Comparison of ENCODE assay signal across 24 cellular contexts in genomic region chr5:96579711-96580110, GRCh38.
"Had no signal": no experiment of that assay in that cellular context is flagged by ENCODE, and none has a peak within 500 bp of the region (broad histone marks: within the 10 kb centered on the region; RNA-seq: fewer than 3 reads in every experiment).

No MANE protein-coding gene starts in this region.

- H3K4me3 ChIP-seq: left lung, lower lobe of right lung, ovary, spleen, suprapubic skin, thoracic aorta, tibial artery, upper lobe of right lung, vagina had no signal

- H3K27me3 ChIP-seq: left lung, ovary, tibial artery, upper lobe of right lung, vagina had no signal

- ATAC-seq: left colon; left lung; lower lobe of right lung; naive thymus-derived CD4-positive, alpha-beta T cell; natural killer cell treated with Interleukin-12 subunit alpha and Interleukin-12 subunit beta and Interleukin-15 and Interleukin-18, amount 100 ng/mL, for 72 hours; right cardiac atrium; sciatic nerve; stimulated activated effector memory CD8-positive, alpha-beta T cell treated with anti-CD3 and anti-CD28 coated beads, Interleukin-12 subunit alpha, Interleukin-12 subunit beta, amount 100 ng/mL, for 72 hours; upper lobe of right lung had no signal

- H3K36me3 ChIP-seq: left lung, lower lobe of right lung, ovary, spleen, suprapubic skin, thoracic aorta, tibial artery, upper lobe of right lung, vagina had no signal

- H3K27ac ChIP-seq: left lung, lower lobe of right lung, ovary, spleen, suprapubic skin, thoracic aorta, tibial artery, upper lobe of right lung, vagina had no signal

- DNase-seq: hippocampal formation; kidney; left colon; left lung; lower lobe of right lung; mammary epithelial cell; mesendoderm; naive thymus-derived CD4-positive, alpha-beta T cell; ovary; retina; right cardiac atrium; small intestine; spleen; stimulated activated CD4-positive, alpha-beta T cell treated with anti-CD3 and anti-CD28 coated beads, Interleukin-4, amount 100 ng/mL, for 24 hours; stimulated activated naive CD4-positive, alpha-beta T cell; tibial artery; trophoblast cell; upper lobe of right lung had no signal

- H3K9me3 ChIP-seq: left lung, lower lobe of right lung, ovary, spleen, suprapubic skin, thoracic aorta, tibial artery, upper lobe of right lung, vagina had no signal

- H3K4me1 ChIP-seq: left lung, lower lobe of right lung, suprapubic skin, tibial artery, upper lobe of right lung, vagina had no signal
